ENCODE assay signal across 1 cellular context in the genomic region with DNA sequence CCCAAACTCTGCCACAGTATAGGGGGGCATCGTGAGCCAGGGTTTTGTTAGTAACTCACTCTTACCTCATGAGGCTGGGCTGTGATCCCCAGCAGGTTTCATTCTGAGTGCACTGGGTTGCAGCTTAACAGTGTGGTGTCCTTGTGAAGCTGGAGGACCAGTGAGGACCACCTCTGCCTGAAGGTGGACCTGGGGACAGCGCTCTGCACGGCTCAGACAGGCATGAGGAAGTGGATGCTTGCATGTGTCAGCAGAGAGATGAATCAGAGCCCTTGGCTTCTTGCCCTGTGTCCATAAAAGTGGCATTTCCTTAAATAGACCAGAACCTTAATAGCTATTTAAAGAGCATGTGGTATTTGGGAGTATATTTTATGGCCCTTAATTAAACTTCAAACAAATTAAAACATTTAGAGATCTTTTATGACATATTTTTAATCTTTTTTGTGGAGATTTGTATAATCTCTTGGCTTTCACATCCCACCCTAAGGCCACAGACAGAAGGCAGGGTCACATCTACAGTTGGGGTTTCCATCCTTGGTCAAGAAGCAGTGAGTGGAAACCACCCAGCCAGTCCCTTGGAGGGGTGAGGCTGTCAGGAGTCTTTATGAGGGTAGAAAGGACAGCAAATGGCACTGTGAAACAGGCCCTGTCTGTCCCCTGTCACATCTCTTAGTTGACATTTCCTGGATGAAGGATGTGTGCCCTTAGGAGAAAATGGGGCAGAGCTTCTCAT.
A peak's percentile ranks its signal among the peaks of the same experiment; 100 is the strongest.
TF ChIP-seq lines count a peak whose summit lies in the region.

No MANE protein-coding gene starts in this region.

TF ChIP-seq in HEK293, 187 proteins besides CTCF, POLR2A, EP300 and RAD21 (continued from another document and continues in another):
- TF ChIP-seq, protein P1, sequence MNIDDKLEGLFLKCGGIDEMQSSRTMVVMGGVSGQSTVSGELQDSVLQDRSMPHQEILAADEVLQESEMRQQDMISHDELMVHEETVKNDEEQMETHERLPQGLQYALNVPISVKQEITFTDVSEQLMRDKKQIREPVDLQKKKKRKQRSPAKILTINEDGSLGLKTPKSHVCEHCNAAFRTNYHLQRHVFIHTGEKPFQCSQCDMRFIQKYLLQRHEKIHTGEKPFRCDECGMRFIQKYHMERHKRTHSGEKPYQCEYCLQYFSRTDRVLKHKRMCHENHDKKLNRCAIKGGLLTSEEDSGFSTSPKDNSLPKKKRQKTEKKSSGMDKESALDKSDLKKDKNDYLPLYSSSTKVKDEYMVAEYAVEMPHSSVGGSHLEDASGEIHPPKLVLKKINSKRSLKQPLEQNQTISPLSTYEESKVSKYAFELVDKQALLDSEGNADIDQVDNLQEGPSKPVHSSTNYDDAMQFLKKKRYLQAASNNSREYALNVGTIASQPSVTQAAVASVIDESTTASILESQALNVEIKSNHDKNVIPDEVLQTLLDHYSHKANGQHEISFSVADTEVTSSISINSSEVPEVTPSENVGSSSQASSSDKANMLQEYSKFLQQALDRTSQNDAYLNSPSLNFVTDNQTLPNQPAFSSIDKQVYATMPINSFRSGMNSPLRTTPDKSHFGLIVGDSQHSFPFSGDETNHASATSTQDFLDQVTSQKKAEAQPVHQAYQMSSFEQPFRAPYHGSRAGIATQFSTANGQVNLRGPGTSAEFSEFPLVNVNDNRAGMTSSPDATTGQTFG (tag by site-specific recombination; IDR thresholded peaks at IDR 0.05; ENCODE audit: borderline replicate concordance) = no peak
- TF ChIP-seq OSR2 (tag by site-specific recombination; IDR thresholded peaks at IDR 0.05) (peak; percentile 95), ZNF580 (tag by site-specific recombination; IDR thresholded peaks at IDR 0.05) (peak; percentile 45; the same call in 1 of the 2 replicates), ZNF398 (tag by site-specific recombination; IDR thresholded peaks at IDR 0.05) (no peak), ZFHX2 (tag by site-specific recombination; conservative IDR thresholded peaks at IDR 0.05) (no peak), ZNF266 (tag by site-specific recombination; IDR thresholded peaks at IDR 0.05; ENCODE audit: low read depth) (no peak), SP7 (tag by site-specific recombination; IDR thresholded peaks at IDR 0.05) (peak; percentile 98), ZBTB44 (tag by site-specific recombination; IDR thresholded peaks at IDR 0.05) (peak; percentile 76), ZNF292 (tag by site-specific recombination; IDR thresholded peaks at IDR 0.05; ENCODE audit: borderline replicate concordance, low read depth) (no peak), AEBP2 (tag by site-specific recombination; IDR thresholded peaks at IDR 0.05; ENCODE audit: borderline replicate concordance) (no peak), ZNF791 (tag by site-specific recombination; IDR thresholded peaks at IDR 0.05) (no peak), ELK4 (IDR thresholded peaks at IDR 0.05; ENCODE audit: borderline replicate concordance, low read depth, low read length) (no peak), ZNF747 (tag by site-specific recombination; IDR thresholded peaks at IDR 0.05) (no peak), KLF16 (tag by site-specific recombination; IDR thresholded peaks at IDR 0.05) (0 out of 2 replicates have a peak, but pooled peaks have one; percentile 40), ZNF37A (tag by site-specific recombination; IDR thresholded peaks at IDR 0.05) (no peak), ZNF202 (tag by site-specific recombination; IDR thresholded peaks at IDR 0.05; ENCODE audit: borderline replicate concordance) (no peak), ZNF16 (tag by site-specific recombination; IDR thresholded peaks at IDR 0.05; ENCODE audit: low read depth) (no peak), WT1 (tag by site-specific recombination; IDR thresholded peaks at IDR 0.05) (peak; percentile 99), ZNF530 (tag by site-specific recombination; IDR thresholded peaks at IDR 0.05; ENCODE audit: low read depth) (no peak), ZSCAN16 (tag by site-specific recombination; IDR thresholded peaks at IDR 0.05) (no peak), ZNF560 (tag by site-specific recombination; IDR thresholded peaks at IDR 0.05; ENCODE audit: borderline replicate concordance) (no peak), MEIS1 (CRISPR knock-in tag; IDR thresholded peaks at IDR 0.05; ENCODE audit: borderline replicate concordance) (no peak), ZNF302 (tag by site-specific recombination; IDR thresholded peaks at IDR 0.05; ENCODE audit: low read depth) (no peak), KLF9 (tag by site-specific recombination; IDR thresholded peaks at IDR 0.05; ENCODE audit: low read depth) (no peak; the same call in 1 of the 2 replicates), TCF7L2 (IDR thresholded peaks at IDR 0.05; ENCODE audit: borderline replicate concordance, low read depth, low read length) (no peak), ZNF121 (tag by site-specific recombination; IDR thresholded peaks at IDR 0.05) (no peak), REPIN1 (tag by site-specific recombination; IDR thresholded peaks at IDR 0.05; ENCODE audit: low read depth) (no peak), ZNF221 (tag by site-specific recombination; IDR thresholded peaks at IDR 0.05; ENCODE audit: borderline replicate concordance) (no peak), ZNF19 (tag by site-specific recombination; IDR thresholded peaks at IDR 0.05; ENCODE audit: low read depth) (no peak), HOXA7 (CRISPR knock-in tag; IDR thresholded peaks at IDR 0.05; ENCODE audit: borderline replicate concordance) (no peak), FEZF1 (tag by site-specific recombination; IDR thresholded peaks at IDR 0.05) (peak; percentile 93), ZNF335 (tag by site-specific recombination; conservative IDR thresholded peaks at IDR 0.05) (no peak), ZNF175 (tag by site-specific recombination; IDR thresholded peaks at IDR 0.05) (no peak), RBAK (tag by site-specific recombination; IDR thresholded peaks at IDR 0.05) (no peak), ZNF112 (tag by site-specific recombination; IDR thresholded peaks at IDR 0.05) (no peak), ZNF391 (tag by site-specific recombination; IDR thresholded peaks at IDR 0.05; ENCODE audit: borderline replicate concordance, low read depth) (peak; percentile 61; the same call in 1 of the 2 replicates)
- TF ChIP-seq, protein P2, sequence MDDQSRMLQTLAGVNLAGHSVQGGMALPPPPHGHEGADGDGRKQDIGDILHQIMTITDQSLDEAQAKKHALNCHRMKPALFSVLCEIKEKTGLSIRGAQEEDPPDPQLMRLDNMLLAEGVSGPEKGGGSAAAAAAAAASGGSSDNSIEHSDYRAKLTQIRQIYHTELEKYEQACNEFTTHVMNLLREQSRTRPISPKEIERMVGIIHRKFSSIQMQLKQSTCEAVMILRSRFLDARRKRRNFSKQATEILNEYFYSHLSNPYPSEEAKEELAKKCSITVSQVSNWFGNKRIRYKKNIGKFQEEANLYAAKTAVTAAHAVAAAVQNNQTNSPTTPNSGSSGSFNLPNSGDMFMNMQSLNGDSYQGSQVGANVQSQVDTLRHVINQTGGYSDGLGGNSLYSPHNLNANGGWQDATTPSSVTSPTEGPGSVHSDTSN (CRISPR knock-in tag; IDR thresholded peaks at IDR 0.05) = no peak
- TF ChIP-seq, protein P3, sequence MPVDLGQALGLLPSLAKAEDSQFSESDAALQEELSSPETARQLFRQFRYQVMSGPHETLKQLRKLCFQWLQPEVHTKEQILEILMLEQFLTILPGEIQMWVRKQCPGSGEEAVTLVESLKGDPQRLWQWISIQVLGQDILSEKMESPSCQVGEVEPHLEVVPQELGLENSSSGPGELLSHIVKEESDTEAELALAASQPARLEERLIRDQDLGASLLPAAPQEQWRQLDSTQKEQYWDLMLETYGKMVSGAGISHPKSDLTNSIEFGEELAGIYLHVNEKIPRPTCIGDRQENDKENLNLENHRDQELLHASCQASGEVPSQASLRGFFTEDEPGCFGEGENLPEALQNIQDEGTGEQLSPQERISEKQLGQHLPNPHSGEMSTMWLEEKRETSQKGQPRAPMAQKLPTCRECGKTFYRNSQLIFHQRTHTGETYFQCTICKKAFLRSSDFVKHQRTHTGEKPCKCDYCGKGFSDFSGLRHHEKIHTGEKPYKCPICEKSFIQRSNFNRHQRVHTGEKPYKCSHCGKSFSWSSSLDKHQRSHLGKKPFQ (tag by site-specific recombination; IDR thresholded peaks at IDR 0.05) = no peak; the same call in 1 of the 2 replicates
- TF ChIP-seq, protein P4, sequence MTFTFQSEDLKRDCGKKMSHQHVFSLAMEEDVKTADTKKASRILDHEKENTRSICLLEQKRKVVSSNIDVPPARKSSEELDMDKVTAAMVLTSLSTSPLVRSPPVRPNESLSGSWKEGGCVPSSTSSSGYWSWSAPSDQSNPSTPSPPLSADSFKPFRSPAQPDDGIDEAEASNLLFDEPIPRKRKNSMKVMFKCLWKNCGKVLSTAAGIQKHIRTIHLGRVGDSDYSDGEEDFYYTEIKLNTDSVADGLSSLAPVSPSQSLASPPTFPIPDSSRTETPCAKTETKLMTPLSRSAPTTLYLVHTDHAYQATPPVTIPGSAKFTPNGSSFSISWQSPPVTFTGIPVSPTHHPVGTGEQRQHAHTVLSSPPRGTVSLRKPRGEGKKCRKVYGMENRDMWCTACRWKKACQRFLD (tag by site-specific recombination; IDR thresholded peaks at IDR 0.05) = no peak
- TF ChIP-seq, protein P5, sequence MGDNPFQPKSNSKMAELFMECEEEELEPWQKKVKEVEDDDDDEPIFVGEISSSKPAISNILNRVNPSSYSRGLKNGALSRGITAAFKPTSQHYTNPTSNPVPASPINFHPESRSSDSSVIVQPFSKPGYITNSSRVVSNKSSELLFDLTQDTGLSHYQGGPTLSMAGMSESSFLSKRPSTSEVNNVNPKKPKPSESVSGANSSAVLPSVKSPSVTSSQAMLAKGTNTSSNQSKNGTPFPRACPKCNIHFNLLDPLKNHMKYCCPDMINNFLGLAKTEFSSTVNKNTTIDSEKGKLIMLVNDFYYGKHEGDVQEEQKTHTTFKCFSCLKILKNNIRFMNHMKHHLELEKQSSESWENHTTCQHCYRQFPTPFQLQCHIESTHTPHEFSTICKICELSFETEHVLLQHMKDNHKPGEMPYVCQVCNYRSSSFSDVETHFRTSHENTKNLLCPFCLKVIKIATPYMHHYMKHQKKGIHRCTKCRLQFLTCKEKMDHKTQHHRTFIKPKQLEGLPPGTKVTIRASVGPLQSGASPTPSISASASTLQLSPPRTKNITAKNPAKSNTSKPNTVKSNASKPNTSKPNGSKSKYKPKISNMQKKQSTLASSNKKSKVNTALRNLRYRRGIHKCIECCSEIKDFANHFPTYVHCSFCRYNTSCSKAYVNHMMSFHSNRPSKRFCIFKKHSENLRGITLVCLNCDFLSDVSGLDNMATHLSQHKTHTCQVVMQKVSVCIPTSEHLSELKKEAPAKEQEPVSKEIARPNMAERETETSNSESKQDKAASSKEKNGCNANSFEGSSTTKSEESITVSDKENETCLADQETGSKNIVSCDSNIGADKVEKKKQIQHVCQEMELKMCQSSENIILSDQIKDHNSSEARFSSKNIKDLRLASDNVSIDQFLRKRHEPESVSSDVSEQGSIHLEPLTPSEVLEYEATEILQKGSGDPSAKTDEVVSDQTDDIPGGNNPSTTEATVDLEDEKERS (tag by site-specific recombination; IDR thresholded peaks at IDR 0.05) = no peak
